Comparison of ENCODE assay signal across 8 cellular contexts in genomic region chr19:20999731-21000352, GRCh38. TPM values are rescaled to one million over a fixed set of nuclear protein-coding genes. Genes with fewer than 3 reads are reported as not detected.
DNase-seq lines count a peak whose midpoint lies in the region; ATAC-seq and TF ChIP-seq lines count a peak whose summit lies in the region.

No MANE protein-coding gene starts in this region.

- no peaks in the 10 kb centered on the region for H3K27me3 ChIP-seq in lower lobe of right lung (ENCODE audit: low read depth)

- H3K27ac Mint-ChIP-seq in activated CD4-positive, alpha-beta memory T cell treated with anti-CD3 and anti-CD28 coated beads, Interleukin-2, amount 10 ng/mL, durations not matched to agents 7 days and 5 days, result peak overlapping the region; percentile 79

- H3K4me1 Mint-ChIP-seq in activated CD4-positive, alpha-beta memory T cell treated with anti-CD3 and anti-CD28 coated beads, Interleukin-2, amount 10 ng/mL, durations not matched to agents 7 days and 5 days, result peaks cover 20% of the 10 kb centered on the region

- in situ Hi-C loops in GM13976 (cut with MboI; ENCODE audit: low sequenced_read_pairs, unreplicated experiment), result no loop called here

- no peaks in the 10 kb centered on the region for H3K9me3 ChIP-seq in lower lobe of right lung

- no peaks in the 10 kb centered on the region for H3K36me3 ChIP-seq in lower lobe of right lung

- DNase-seq in GM13976 (ENCODE audit: low spot score), result peak; percentile 88
- peak; percentile 86 for DNase-seq in NCI-H2227 treated with DMSO at 0.1 percent for 48 hours (lab: John Stamatoyannopoulos, UW)
- peak; percentile 88 for DNase-seq in activated CD4-positive, alpha-beta memory T cell treated with anti-CD3 and anti-CD28 coated beads, Interleukin-2, amount 10 ng/mL, durations not matched to agents 7 days and 5 days
- DNase-seq in effector CD4-positive, alpha-beta T cell, result peak; percentile 80
- peak; percentile 69 for DNase-seq in lower lobe of right lung
- peak; percentile 82 to 85 for DNase-seq in stimulated activated CD4-positive, alpha-beta T cell treated with anti-CD3 and anti-CD28 coated beads, Interleukin-4, amount 100 ng/mL, for 48 hours (ENCODE audit: low read depth in 2 of 2)
- no peak for DNase-seq in SKM-1 treated with dmso at 0.1 percent for 144 hours (lab: John Stamatoyannopoulos, UW; ENCODE audit: unreplicated experiment)

- H3K4me3 ChIP-seq in lower lobe of right lung, result peak overlapping the region; percentile 46

- H3K27me3 Mint-ChIP-seq in activated CD4-positive, alpha-beta memory T cell treated with anti-CD3 and anti-CD28 coated beads, Interleukin-2, amount 10 ng/mL, durations not matched to agents 7 days and 5 days, result no peaks in the 10 kb centered on the region

- TF ChIP-seq CTCF in GM13976 (IDR thresholded peaks at IDR 0.05; ENCODE audit: borderline replicate concordance, control extremely low read depth, extremely low read depth, insufficient read depth, missing control alignments) (no peak), lower lobe of right lung (IDR thresholded peaks at IDR 0.05) (no peak)

- peaks cover 11% of the 10 kb centered on the region for H3K9me3 Mint-ChIP-seq in activated CD4-positive, alpha-beta memory T cell treated with anti-CD3 and anti-CD28 coated beads, Interleukin-2, amount 10 ng/mL, durations not matched to agents 7 days and 5 days

- H3K36me3 Mint-ChIP-seq in activated CD4-positive, alpha-beta memory T cell treated with anti-CD3 and anti-CD28 coated beads, Interleukin-2, amount 10 ng/mL, durations not matched to agents 7 days and 5 days (ENCODE audit: low read depth), result peaks cover 12% of the 10 kb centered on the region

- peak overlapping the region; percentile 85 for H3K4me3 Mint-ChIP-seq in activated CD4-positive, alpha-beta memory T cell treated with anti-CD3 and anti-CD28 coated beads, Interleukin-2, amount 10 ng/mL, durations not matched to agents 7 days and 5 days

- CTCF ChIA-PET in activated CD4-positive, alpha-beta memory T cell treated with anti-CD3 and anti-CD28 coated beads, Interleukin-2, amount 10 ng/mL, durations not matched to agents 7 days and 5 days (lab: Charles Lee), result interaction anchor here (1.1 kb wide), 1 partner anchor 21 kb away, joined by 3 read pairs; the partner anchor contains the start of gene ZNF430

- peaks cover 5% of the 10 kb centered on the region for H3K4me1 ChIP-seq in lower lobe of right lung

- POLR2A ChIA-PET in activated CD4-positive, alpha-beta memory T cell treated with anti-CD3 and anti-CD28 coated beads, Interleukin-2, amount 10 ng/mL, durations not matched to agents 7 days and 5 days (lab: Charles Lee), result interaction anchor here (0.8 to 2.0 kb wide), 18 partner anchors 18 to 1267 kb away, joined by 3 to 45 read pairs (median 6); partner anchors contain the start of genes ZNF14, ZNF253, ZNF43 and ZNF430

- ATAC-seq in HG02885 (IDR thresholded peaks at IDR 0.05; ENCODE audit: poor library complexity, unreplicated experiment) (peak; percentile 98), lower lobe of right lung (peak; percentile 89 to 96)

- intact Hi-C loops in lower lobe of right lung (cut with DNase I), result no loop called here

- H3K27ac ChIP-seq in lower lobe of right lung, result no peak overlapping the region

RNA-seq across cellular contexts. Expression of gene ZNF430, which starts 20.6 kb away (rescaled TPM):
- total RNA-seq in activated CD4-positive, alpha-beta memory T cell treated with anti-CD3 and anti-CD28 coated beads, Interleukin-2, amount 10 ng/mL, durations not matched to agents 7 days and 5 days, result 10 to 100 TPM; 24.0 to 27.0 TPM
- total RNA-seq in lower lobe of right lung, result 17.8 TPM
